21 cellular contexts compared by ENCODE assay signal in genomic region chr9:99178912-99179872, GRCh38.
"Had no signal": no experiment of that assay in that cellular context is flagged by ENCODE, and none has a peak within 500 bp of the region (broad histone marks: within the 10 kb centered on the region; RNA-seq: fewer than 3 reads in every experiment).

No MANE protein-coding gene starts in this region.

- H3K27ac ChIP-seq: adrenal gland, esophagus squamous epithelium, tibial nerve had no signal

- FAIRE-seq: endothelial cell of umbilical vein, TTC549, urothelium cell line had no signal

- H3K36me3 Mint-ChIP-seq: activated naive CD4-positive, alpha-beta T cell treated with anti-CD3 and anti-CD28 coated beads, Interleukin-2, amount 50 U/mL, for 24 hours; immature natural killer cell; naive thymus-derived CD8-positive, alpha-beta T cell had no signal

- H3K9me3 ChIP-seq: adrenal gland, esophagus squamous epithelium, tibial nerve had no signal

- H3K4me3 ChIP-seq: adrenal gland, esophagus squamous epithelium, tibial nerve had no signal

- H3K27me3 Mint-ChIP-seq: activated naive CD4-positive, alpha-beta T cell treated with anti-CD3 and anti-CD28 coated beads, Interleukin-2, amount 50 U/mL, for 24 hours; naive thymus-derived CD8-positive, alpha-beta T cell had no signal

- DNase-seq: activated CD4-positive, alpha-beta T cell treated with anti-CD3 and anti-CD28 coated beads for 4 hours; activated CD8-positive, alpha-beta memory T cell treated with anti-CD3 and anti-CD28 coated beads, Interleukin-2, amount 50 U/mL, for 4 hours; activated effector memory CD4-positive, alpha-beta T cell treated with anti-CD3 and anti-CD28 coated beads, Interleukin-2, amount 50 U/mL, for 16 hours; activated T-cell treated with anti-CD3 and anti-CD28 coated beads, Interleukin-2, amount 50 U/mL, for 48 hours; adrenal gland; dermis blood vessel endothelial cell; effector memory CD4-positive, alpha-beta T cell; esophagus squamous epithelium; immature natural killer cell; mesenchymal stem cell; naive thymus-derived CD8-positive, alpha-beta T cell; nucleus accumbens; retina; stimulated activated naive CD4-positive, alpha-beta T cell treated with Interleukin-2 at 50 U/mL for 16 hours; SW 1271 had no signal

- H3K27ac Mint-ChIP-seq: activated naive CD4-positive, alpha-beta T cell treated with anti-CD3 and anti-CD28 coated beads, Interleukin-2, amount 50 U/mL, for 24 hours; immature natural killer cell; T-helper 2 cell treated with Interferon-gamma antibody and Interleukin-4, amounts not matched to agents 5 μg/mL and 100 μg/mL, for 36 hours had no signal

- H3K27me3 ChIP-seq: adrenal gland, esophagus squamous epithelium, tibial nerve had no signal

- H3K36me3 ChIP-seq: adrenal gland, esophagus squamous epithelium, tibial nerve had no signal

- ATAC-seq: naive thymus-derived CD8-positive, alpha-beta T cell had no signal

- H3K4me1 ChIP-seq: adrenal gland had no signal

- H3K4me3 Mint-ChIP-seq: activated naive CD4-positive, alpha-beta T cell treated with anti-CD3 and anti-CD28 coated beads, Interleukin-2, amount 50 U/mL, for 24 hours; immature natural killer cell; naive thymus-derived CD8-positive, alpha-beta T cell; T-helper 2 cell treated with Interferon-gamma antibody and Interleukin-4, amounts not matched to agents 5 μg/mL and 100 μg/mL, for 36 hours had no signal

- H3K9me3 Mint-ChIP-seq: activated naive CD4-positive, alpha-beta T cell treated with anti-CD3 and anti-CD28 coated beads, Interleukin-2, amount 50 U/mL, for 24 hours; immature natural killer cell; naive thymus-derived CD8-positive, alpha-beta T cell; T-helper 2 cell treated with Interferon-gamma antibody and Interleukin-4, amounts not matched to agents 5 μg/mL and 100 μg/mL, for 36 hours had no signal
